In the genomic region with DNA sequence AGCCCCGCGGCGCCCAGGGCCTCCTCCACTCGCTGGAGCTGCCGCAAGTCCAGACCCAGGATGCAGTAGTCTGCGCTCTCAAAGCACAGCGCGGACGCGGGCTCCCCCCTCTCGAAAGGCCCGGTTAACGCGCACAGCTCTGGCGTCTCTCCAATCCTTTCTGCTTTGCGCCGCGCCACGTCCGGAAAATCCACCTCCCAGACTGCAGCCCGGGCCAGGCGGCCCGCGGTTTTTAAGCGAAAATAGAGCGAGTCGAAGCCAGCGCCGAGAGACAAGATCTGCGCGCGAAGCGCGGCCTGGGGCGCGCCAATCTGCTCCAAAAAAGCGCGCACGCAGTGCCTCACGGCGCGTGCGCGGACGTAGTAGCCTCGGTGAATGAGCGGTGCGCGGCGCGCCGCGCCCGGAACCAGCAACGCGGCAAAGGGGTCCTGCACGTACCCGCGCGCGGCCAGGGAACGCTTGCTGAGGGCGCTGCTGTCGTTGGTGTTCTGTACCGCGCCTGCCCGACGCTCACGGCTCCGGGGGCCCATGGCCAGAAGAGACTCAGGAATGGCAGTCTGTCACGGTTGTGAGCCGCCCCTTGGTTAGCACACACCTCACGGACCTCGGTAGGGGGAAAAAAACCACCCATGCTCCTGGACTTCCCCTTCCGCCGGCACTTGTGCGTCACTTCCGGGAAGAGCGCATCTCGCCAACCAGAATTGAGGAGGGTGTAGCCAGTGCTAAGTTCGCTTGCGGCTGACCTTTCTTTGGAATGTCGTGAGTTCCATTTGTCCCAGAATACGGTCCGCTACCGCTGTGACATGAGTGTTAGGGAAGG, we compare ENCODE assay signal across 8 cellular contexts. TPM values are rescaled to one million over a fixed set of nuclear protein-coding genes. Genes with fewer than 3 reads are reported as not detected.
DNase-seq lines count a peak whose midpoint lies in the region; ATAC-seq, FAIRE-seq and TF ChIP-seq lines count a peak whose summit lies in the region.

A gene with protein sequence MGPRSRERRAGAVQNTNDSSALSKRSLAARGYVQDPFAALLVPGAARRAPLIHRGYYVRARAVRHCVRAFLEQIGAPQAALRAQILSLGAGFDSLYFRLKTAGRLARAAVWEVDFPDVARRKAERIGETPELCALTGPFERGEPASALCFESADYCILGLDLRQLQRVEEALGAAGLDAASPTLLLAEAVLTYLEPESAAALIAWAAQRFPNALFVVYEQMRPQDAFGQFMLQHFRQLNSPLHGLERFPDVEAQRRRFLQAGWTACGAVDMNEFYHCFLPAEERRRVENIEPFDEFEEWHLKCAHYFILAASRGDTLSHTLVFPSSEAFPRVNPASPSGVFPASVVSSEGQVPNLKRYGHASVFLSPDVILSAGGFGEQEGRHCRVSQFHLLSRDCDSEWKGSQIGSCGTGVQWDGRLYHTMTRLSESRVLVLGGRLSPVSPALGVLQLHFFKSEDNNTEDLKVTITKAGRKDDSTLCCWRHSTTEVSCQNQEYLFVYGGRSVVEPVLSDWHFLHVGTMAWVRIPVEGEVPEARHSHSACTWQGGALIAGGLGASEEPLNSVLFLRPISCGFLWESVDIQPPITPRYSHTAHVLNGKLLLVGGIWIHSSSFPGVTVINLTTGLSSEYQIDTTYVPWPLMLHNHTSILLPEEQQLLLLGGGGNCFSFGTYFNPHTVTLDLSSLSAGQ (minus strand): TSS at position 614 of the 820 bp plus-strand sequence. CDS start 84 bp downstream, at position 530.

- H3K36me3 ChIP-seq in KOPT-K1 (ENCODE audit: insufficient read depth, low read length) (peaks cover 16% of the 10 kb centered on the region; the same call in 1 of the 2 replicates), esophagus muscularis mucosa (peaks cover 2 to 7% (median 5%) of the 10 kb centered on the region in 4 donors), muscle layer of duodenum (ENCODE audit: control insufficient read depth in 1 of 2, insufficient read depth in 2 of 2, low read length in 2 of 2) (peaks cover 0 to 5% of the 10 kb centered on the region in 2 donors)

- peak; percentile 82 for FAIRE-seq in RCC 7860 (lab: Jason Lieb, UNC)

- H3K4me3 ChIP-seq in esophagus muscularis mucosa (peak within 1 kb of the TSS; percentile 68 to 96 (median 80)), muscle layer of duodenum (ENCODE audit: low read depth in 1 of 2, low read length in 2 of 2) (peak within 1 kb of the TSS; percentile 81 to 91)

- H3K4me1 ChIP-seq in esophagus muscularis mucosa (peaks cover 22 to 34% (median 27%) of the 10 kb centered on the region in 4 donors), muscle layer of duodenum (ENCODE audit: control insufficient read depth in 1 of 2, insufficient read depth in 2 of 2, low read length in 2 of 2) (peaks cover 12 to 15% of the 10 kb centered on the region in 2 donors)

- DNase-seq in DMS53 (lab: John Stamatoyannopoulos, UW): peak; percentile 91
- peak; percentile 88 for DNase-seq in RCC 7860 (ENCODE audit: low spot score)
- peak; percentile 90 for DNase-seq in activated T-cell treated with anti-CD3 and anti-CD28 coated beads, Interleukin-2, amount 50 U/mL, for 72 hours
- DNase-seq in esophagus muscularis mucosa (ENCODE audit: extremely low spot score): peak; percentile 98
- peak; percentile 81 for DNase-seq in stimulated activated CD8-positive, alpha-beta memory T cell treated with anti-CD3 and anti-CD28 coated beads, Interleukin-7, amount 100 ng/mL, for 24 hours (ENCODE audit: low read depth)

- H3K27ac ChIP-seq in KOPT-K1 (ENCODE audit: low read depth, low read length, poor library complexity, severe bottlenecking) (peak within 1 kb of the TSS; percentile 90), esophagus muscularis mucosa (replicated peaks in 1 of 4) (peak within 1 kb of the TSS; percentile 92 to 97 (median 94)), muscle layer of duodenum (ENCODE audit: low read length) (peak within 1 kb of the TSS; percentile 88)

- no peaks in the 10 kb centered on the region for H3K27me3 ChIP-seq in esophagus muscularis mucosa
- no peaks in the 10 kb centered on the region for H3K27me3 ChIP-seq in muscle layer of duodenum (ENCODE audit: low read depth, low read length)

- peaks cover 47% of the 10 kb centered on the region for H3K4me1 Mint-ChIP-seq in activated T-cell treated with anti-CD3 and anti-CD28 coated beads, Interleukin-2, amount 50 U/mL, for 72 hours (ENCODE audit: low read depth)

- H3K9me3 ChIP-seq in KOPT-K1 (ENCODE audit: insufficient read depth, low read length, poor library complexity, severe bottlenecking) (no peaks in the 10 kb centered on the region), esophagus muscularis mucosa (no peaks in the 10 kb centered on the region), muscle layer of duodenum (ENCODE audit: control insufficient read depth in 1 of 2, low read length in 2 of 2) (no peaks in the 10 kb centered on the region)

- intact Hi-C loops in esophagus muscularis mucosa (cut with DNase I): loop anchor here (5.0 kb wide), 1 partner anchor 42 kb away; the partner anchor contains the start of genes TUBGCP4 and ZSCAN29

- TF ChIP-seq CTCF in esophagus muscularis mucosa (IDR thresholded peaks at IDR 0.05): no peak

- no peak for TF ChIP-seq EP300 in esophagus muscularis mucosa (IDR thresholded peaks at IDR 0.05)

- H3K27me3 Mint-ChIP-seq in activated T-cell treated with anti-CD3 and anti-CD28 coated beads, Interleukin-2, amount 50 U/mL, for 72 hours (ENCODE audit: low read depth): no peaks in the 10 kb centered on the region

- TF ChIP-seq POLR2A in esophagus muscularis mucosa (IDR thresholded peaks at IDR 0.05; ENCODE audit: low read depth): no peak

- H3K36me3 Mint-ChIP-seq in activated T-cell treated with anti-CD3 and anti-CD28 coated beads, Interleukin-2, amount 50 U/mL, for 72 hours (ENCODE audit: insufficient read depth in 2 of 2): peaks cover 6 to 19% of the 10 kb centered on the region in 2 donors

- H3K27ac Mint-ChIP-seq in activated T-cell treated with anti-CD3 and anti-CD28 coated beads, Interleukin-2, amount 50 U/mL, for 72 hours: peak within 1 kb of the TSS; percentile 95

- H3K9me3 Mint-ChIP-seq in activated T-cell treated with anti-CD3 and anti-CD28 coated beads, Interleukin-2, amount 50 U/mL, for 72 hours: no peaks in the 10 kb centered on the region

- WGBS in esophagus muscularis mucosa: under 1% methylated on average over 37 of the region's 86 CpGs

- peak within 1 kb of the TSS; percentile 93 to 99 for H3K4me3 Mint-ChIP-seq in activated T-cell treated with anti-CD3 and anti-CD28 coated beads, Interleukin-2, amount 50 U/mL, for 72 hours

- peak; percentile 88 for ATAC-seq in GM21723 (IDR thresholded peaks at IDR 0.05; ENCODE audit: unreplicated experiment)
- ATAC-seq in activated T-cell treated with anti-CD3 and anti-CD28 coated beads, Interleukin-2, amount 50 U/mL, for 72 hours (replicated peaks in 1 of 2): peak; percentile 90 to 92

RNA-seq across cellular contexts. Expression of the gene that starts here (rescaled TPM):
- total RNA-seq in activated T-cell treated with anti-CD3 and anti-CD28 coated beads, Interleukin-2, amount 50 U/mL, for 72 hours: 1 to 10 TPM; 5.6 to 7.8 TPM
- 1 to 10 TPM; 5.4 to 9.3 (median 7.1) TPM for total RNA-seq in esophagus muscularis mucosa

Comparison
In these comparisons a context has a peak if more than half of its experiments do, and no peak if none do; other contexts are left out.
1. Peak in every context shown above with its lines: DNase-seq, ATAC-seq, H3K4me3 ChIP-seq and H3K27ac ChIP-seq.